Comparison of ENCODE assay signal across 22 cellular contexts in the genomic region with DNA sequence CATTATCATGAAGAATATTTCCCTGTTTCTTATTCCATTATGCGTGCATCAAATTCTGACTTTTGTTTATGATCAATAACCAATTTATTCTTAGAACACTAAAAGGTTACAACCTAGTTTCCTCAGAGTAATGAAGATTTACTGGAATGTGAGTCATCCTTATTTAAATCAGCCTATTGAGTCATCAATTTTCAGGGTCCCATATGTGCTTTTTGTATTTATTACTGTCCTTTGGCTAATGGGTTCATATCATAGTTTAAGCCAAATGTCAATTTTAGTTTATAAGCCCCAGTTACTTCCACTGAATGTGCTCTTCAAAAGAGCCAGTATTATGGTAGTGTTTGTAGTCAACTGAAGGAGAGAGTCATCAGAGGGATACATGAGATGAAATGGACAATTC.
"Had no signal": no experiment of that assay in that cellular context is flagged by ENCODE, and none has a peak within 500 bp of the region (broad histone marks: within the 10 kb centered on the region; RNA-seq: fewer than 3 reads in every experiment).

No MANE protein-coding gene starts in this region.

- H3K36me3 Mint-ChIP-seq: activated naive CD4-positive, alpha-beta T cell treated with anti-CD3 and anti-CD28 coated beads, Interleukin-2, amount 10 ng/mL, durations not matched to agents 7 days and 5 days; activated naive CD8-positive, alpha-beta T cell treated with anti-CD3 and anti-CD28 coated beads for 36 hours had no signal

- H3K27ac Mint-ChIP-seq: activated CD4-positive, alpha-beta memory T cell treated with anti-CD3 and anti-CD28 coated beads, Interleukin-2, amount 10 ng/mL, durations not matched to agents 7 days and 5 days; activated naive CD4-positive, alpha-beta T cell treated with anti-CD3 and anti-CD28 coated beads, Interleukin-2, amount 10 ng/mL, durations not matched to agents 7 days and 5 days; activated naive CD8-positive, alpha-beta T cell treated with anti-CD3 and anti-CD28 coated beads for 36 hours; activated T-helper 17 cell treated with anti-CD3 and anti-CD28 coated beads, Interleukin-2, amount 50 U/mL, for 72 hours had no signal

- H3K4me3 Mint-ChIP-seq: activated CD4-positive, alpha-beta memory T cell treated with anti-CD3 and anti-CD28 coated beads, Interleukin-2, amount 10 ng/mL, durations not matched to agents 7 days and 5 days; activated naive CD4-positive, alpha-beta T cell treated with anti-CD3 and anti-CD28 coated beads, Interleukin-2, amount 10 ng/mL, durations not matched to agents 7 days and 5 days; activated naive CD8-positive, alpha-beta T cell treated with anti-CD3 and anti-CD28 coated beads for 36 hours; activated T-helper 17 cell treated with anti-CD3 and anti-CD28 coated beads, Interleukin-2, amount 50 U/mL, for 72 hours had no signal

- H3K9me3 ChIP-seq: Peyer's patch, SJSA1 had no signal

- H3K27me3 ChIP-seq: Peyer's patch, SJSA1 had no signal

- H3K4me3 ChIP-seq: Peyer's patch, SJSA1 had no signal

- ATAC-seq: activated T-helper 17 cell treated with anti-CD3 and anti-CD28 coated beads, Interleukin-2, amount 50 U/mL, for 72 hours had no signal

- H3K4me1 Mint-ChIP-seq: activated CD4-positive, alpha-beta memory T cell treated with anti-CD3 and anti-CD28 coated beads, Interleukin-2, amount 10 ng/mL, durations not matched to agents 7 days and 5 days; activated naive CD4-positive, alpha-beta T cell treated with anti-CD3 and anti-CD28 coated beads, Interleukin-2, amount 10 ng/mL, durations not matched to agents 7 days and 5 days; activated naive CD8-positive, alpha-beta T cell treated with anti-CD3 and anti-CD28 coated beads for 36 hours; activated T-helper 17 cell treated with anti-CD3 and anti-CD28 coated beads, Interleukin-2, amount 50 U/mL, for 72 hours had no signal

- H3K9me3 Mint-ChIP-seq: activated naive CD8-positive, alpha-beta T cell treated with anti-CD3 and anti-CD28 coated beads for 36 hours had no signal

- H3K4me1 ChIP-seq: Peyer's patch, SJSA1 had no signal

- H3K27me3 Mint-ChIP-seq: activated CD4-positive, alpha-beta memory T cell treated with anti-CD3 and anti-CD28 coated beads, Interleukin-2, amount 10 ng/mL, durations not matched to agents 7 days and 5 days; activated naive CD4-positive, alpha-beta T cell treated with anti-CD3 and anti-CD28 coated beads, Interleukin-2, amount 10 ng/mL, durations not matched to agents 7 days and 5 days; activated naive CD8-positive, alpha-beta T cell treated with anti-CD3 and anti-CD28 coated beads for 36 hours; activated T-helper 17 cell treated with anti-CD3 and anti-CD28 coated beads, Interleukin-2, amount 50 U/mL, for 72 hours had no signal

- H3K27ac ChIP-seq: Peyer's patch, RWPE1, SJSA1, VCaP had no signal

- H3K36me3 ChIP-seq: Peyer's patch, SJSA1 had no signal

- DNase-seq: activated CD4-positive, alpha-beta memory T cell treated with anti-CD3 and anti-CD28 coated beads, Interleukin-2, amount 10 ng/mL, durations not matched to agents 7 days and 5 days; activated CD4-positive, alpha-beta T cell treated with anti-CD3 and anti-CD28 coated beads, Interleukin-2, amount 50 U/mL, for 1 hour; activated CD4-positive, CD25-positive, alpha-beta regulatory T cell; activated gamma-delta T cell treated with Interleukin-2 at 50 U/mL for 16 hours; activated naive CD4-positive, alpha-beta T cell treated with anti-CD3 and anti-CD28 coated beads, Interleukin-2, amount 10 ng/mL, durations not matched to agents 7 days and 5 days; activated naive CD8-positive, alpha-beta T cell treated with anti-CD3 and anti-CD28 coated beads for 36 hours; activated T-cell treated with anti-CD3 and anti-CD28 coated beads for 4 hours; activated T-cell treated with anti-CD3 and anti-CD28 coated beads, Interleukin-2, amount 50 U/mL, for 48 hours; cerebellar nuclear complex; MM.1S; NCI-H1105; NCI-H1436; NCI-H1694 treated with DMSO at 0.1 percent for 48 hours; NCI-H2081; NCI-H446; Peyer's patch; Right ventricle myocardium superior; T-helper 2 cell had no signal
